ENCODE assay signal across 13 cellular contexts in the genomic region with DNA sequence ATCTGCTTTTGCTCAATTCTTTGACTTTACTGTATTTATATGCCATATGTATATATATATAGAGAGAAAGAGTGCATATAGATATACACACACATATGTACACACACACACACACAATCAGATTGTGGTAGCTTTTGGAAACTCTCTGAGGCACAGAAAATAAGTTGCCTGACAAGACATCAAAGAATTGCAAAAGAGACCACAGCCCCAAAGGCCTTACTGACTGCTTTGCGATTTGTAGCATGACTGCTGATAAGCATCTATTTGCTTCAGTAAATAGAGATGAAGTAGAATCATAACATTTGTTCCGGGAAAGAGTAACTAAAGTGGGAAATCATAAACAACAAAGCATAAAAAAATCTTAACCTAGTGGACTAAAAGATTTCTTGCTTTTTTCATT. TPM values are rescaled to one million over a fixed set of nuclear protein-coding genes. Genes with fewer than 3 reads are reported as not detected.
DNase-seq lines count a peak whose midpoint lies in the region; ATAC-seq and TF ChIP-seq lines count a peak whose summit lies in the region.
"Had no signal": no experiment of that assay in that cellular context is flagged by ENCODE, and none has a peak within 500 bp of the region (broad histone marks: within the 10 kb centered on the region; RNA-seq: fewer than 3 reads in every experiment).

No MANE protein-coding gene starts in this region.

- H3F3A ChIP-seq in PC-3 (ENCODE audit: low read length, unreplicated experiment) = no peaks in the 10 kb centered on the region

- no peak overlapping the region for H3K4me3 ChIP-seq in Peyer's patch
- H3K4me3 ChIP-seq in PC-3 (ENCODE audit: low read length) = no peak overlapping the region
- H3K4me3 ChIP-seq: SK-N-MC had no signal

- H3K9me3 ChIP-seq in Peyer's patch (no peaks in the 10 kb centered on the region), PC-3 (ENCODE audit: low read length) (no peaks in the 10 kb centered on the region)

- DNase-seq in NOMO-1 treated with DMSO at 0.1 percent for 48 hours (lab: John Stamatoyannopoulos, UW; ENCODE audit: unreplicated experiment) = peak; percentile 7
- no peak for DNase-seq in NOMO-1 treated with dmso at 0.1 percent for 144 hours (lab: John Stamatoyannopoulos, UW; ENCODE audit: unreplicated experiment)
- no peak for DNase-seq in Peyer's patch
- DNase-seq in stimulated activated naive CD8-positive, alpha-beta T cell treated with anti-CD3 and anti-CD28 coated beads, Interleukin-15, amount 100 ng/mL, for 72 hours = no peak
- DNase-seq in PC-3 = no peak
- no peak for DNase-seq in EL
- DNase-seq in retina = no peak
- DNase-seq: 8988T, brain microvascular endothelial cell, DMS79, erythroblast had no signal

- peak overlapping the region; percentile 74 for H3K4me3 Mint-ChIP-seq in dendritic cell treated with granulocyte-macrophage colony-stimulating factor and Interleukin-4, amounts not matched to agents 40 ng/mL and 50 ng/mL, for 4 days
- peak overlapping the region; percentile 88 to 90 for H3K4me3 Mint-ChIP-seq in stimulated activated naive CD8-positive, alpha-beta T cell treated with anti-CD3 and anti-CD28 coated beads, Interleukin-15, amount 100 ng/mL, for 72 hours

- no peak overlapping the region for H3K4me2 ChIP-seq in PC-3 (ENCODE audit: low read length)

- no peak overlapping the region for H3K9ac ChIP-seq in PC-3 (ENCODE audit: low read length)

- peaks cover 29% of the 10 kb centered on the region for H3K4me1 Mint-ChIP-seq in dendritic cell treated with granulocyte-macrophage colony-stimulating factor and Interleukin-4, amounts not matched to agents 40 ng/mL and 50 ng/mL, for 4 days (ENCODE audit: low read depth)
- H3K4me1 Mint-ChIP-seq in stimulated activated naive CD8-positive, alpha-beta T cell treated with anti-CD3 and anti-CD28 coated beads, Interleukin-15, amount 100 ng/mL, for 72 hours = peaks cover 60% of the 10 kb centered on the region

- intact Hi-C loops in dendritic cell treated with granulocyte-macrophage colony-stimulating factor and Interleukin-4, amounts not matched to agents 40 ng/mL and 50 ng/mL, for 4 days (cut with micrococcal nuclease) = no loop called here
- intact Hi-C loops in PC-3 (cut with micrococcal nuclease) = no loop called here

- BruUV-seq in PC-3 (replicated peaks; lab: Mats Ljungman, UMichigan) = no TSS peak

- peak overlapping the region; percentile 98 for H3K27ac Mint-ChIP-seq in dendritic cell treated with granulocyte-macrophage colony-stimulating factor and Interleukin-4, amounts not matched to agents 40 ng/mL and 50 ng/mL, for 4 days
- peak overlapping the region; percentile 98 for H3K27ac Mint-ChIP-seq in stimulated activated naive CD8-positive, alpha-beta T cell treated with anti-CD3 and anti-CD28 coated beads, Interleukin-15, amount 100 ng/mL, for 72 hours

- CTCF ChIA-PET in PC-3 (lab: Charles Lee) = no interaction called here

- H3K27me3 ChIP-seq in Peyer's patch (no peaks in the 10 kb centered on the region), PC-3 (ENCODE audit: low read length) (no peaks in the 10 kb centered on the region)
- H3K27me3 ChIP-seq: brain microvascular endothelial cell had no signal

- POLR2A ChIA-PET in PC-3 (lab: Charles Lee; ENCODE audit: unreplicated experiment) = no interaction called here

- H3K27ac ChIP-seq in Peyer's patch = peak overlapping the region; percentile 87 to 96 (median 92)
- no peak overlapping the region for H3K27ac ChIP-seq in PC-3 (ENCODE audit: low read length)
- H3K27ac ChIP-seq: brain microvascular endothelial cell, SK-N-MC had no signal

- H3K79me2 ChIP-seq in PC-3 (ENCODE audit: low read length) = no peaks in the 10 kb centered on the region

- no peaks in the 10 kb centered on the region for H3K36me3 Mint-ChIP-seq in dendritic cell treated with granulocyte-macrophage colony-stimulating factor and Interleukin-4, amounts not matched to agents 40 ng/mL and 50 ng/mL, for 4 days (ENCODE audit: low read depth)

- H3K27me3 Mint-ChIP-seq in dendritic cell treated with granulocyte-macrophage colony-stimulating factor and Interleukin-4, amounts not matched to agents 40 ng/mL and 50 ng/mL, for 4 days = no peaks in the 10 kb centered on the region
- no peaks in the 10 kb centered on the region for H3K27me3 Mint-ChIP-seq in stimulated activated naive CD8-positive, alpha-beta T cell treated with anti-CD3 and anti-CD28 coated beads, Interleukin-15, amount 100 ng/mL, for 72 hours

- H3K4me1 ChIP-seq in Peyer's patch = peaks cover 0 to 8% (median 2%) of the 10 kb centered on the region in 4 donors
- H3K4me1 ChIP-seq in PC-3 (ENCODE audit: insufficient read depth, low read length) = peaks cover 13% of the 10 kb centered on the region

- no peak overlapping the region for H2AFZ ChIP-seq in PC-3 (ENCODE audit: low read length)

- no peaks in the 10 kb centered on the region for H3K9me2 ChIP-seq in PC-3 (replicated peaks; ENCODE audit: low read length)

- TF ChIP-seq POLR2A in Peyer's patch (IDR thresholded peaks at IDR 0.05) = no peak

- peak; percentile 41 for ATAC-seq in stimulated activated naive CD8-positive, alpha-beta T cell treated with anti-CD3 and anti-CD28 coated beads, Interleukin-15, amount 100 ng/mL, for 72 hours
- ATAC-seq in PC-3 = no peak

- no peaks in the 10 kb centered on the region for H3K9me3 Mint-ChIP-seq in dendritic cell treated with granulocyte-macrophage colony-stimulating factor and Interleukin-4, amounts not matched to agents 40 ng/mL and 50 ng/mL, for 4 days
- no peaks in the 10 kb centered on the region for H3K9me3 Mint-ChIP-seq in stimulated activated naive CD8-positive, alpha-beta T cell treated with anti-CD3 and anti-CD28 coated beads, Interleukin-15, amount 100 ng/mL, for 72 hours

- no peaks in the 10 kb centered on the region for H4K20me1 ChIP-seq in PC-3 (ENCODE audit: low read length)

- H3K36me3 ChIP-seq in Peyer's patch (no peaks in the 10 kb centered on the region), PC-3 (ENCODE audit: low read depth, low read length) (no peaks in the 10 kb centered on the region)
- H3K36me3 ChIP-seq: brain microvascular endothelial cell had no signal

- TF ChIP-seq CTCF in Peyer's patch (IDR thresholded peaks at IDR 0.05) (no peak), PC-3 (conservative IDR thresholded peaks at IDR 0.05; ENCODE audit: low read depth, low read length) (no peak)

RNA-seq across cellular contexts. Expression of gene AMZ2, which starts 9.4 kb away (rescaled TPM):
- total RNA-seq in Peyer's patch (10 to 100 TPM; 18.0 to 38.8 (median 31.2) TPM), PC-3 (2014; rRNA removed) (81.1 and 88.5 TPM in 2 replicates)

RNA-seq across cellular contexts. Expression of gene SLC16A6, which starts 52.4 kb away (rescaled TPM):
- total RNA-seq in Peyer's patch (1 to 10 TPM in 2 of 4 donors, not detected in 2; 1.1 to 1.7 TPM), PC-3 (2014; rRNA removed) (1.2 and 1.4 TPM in 2 replicates)

RNA-seq across cellular contexts. Expression of gene ARSG, which starts 52.8 kb away (rescaled TPM):
- total RNA-seq in Peyer's patch (10 to 100 TPM in 1 of 4 donors, 1 to 10 TPM in 2, under 1 TPM in 1; 0.70 to 29.7 (median 2.0) TPM), PC-3 (2014; rRNA removed) (1.3 and 2.1 TPM in 2 replicates)
